Comparison of ENCODE assay signal across 11 cellular contexts in the genomic region with DNA sequence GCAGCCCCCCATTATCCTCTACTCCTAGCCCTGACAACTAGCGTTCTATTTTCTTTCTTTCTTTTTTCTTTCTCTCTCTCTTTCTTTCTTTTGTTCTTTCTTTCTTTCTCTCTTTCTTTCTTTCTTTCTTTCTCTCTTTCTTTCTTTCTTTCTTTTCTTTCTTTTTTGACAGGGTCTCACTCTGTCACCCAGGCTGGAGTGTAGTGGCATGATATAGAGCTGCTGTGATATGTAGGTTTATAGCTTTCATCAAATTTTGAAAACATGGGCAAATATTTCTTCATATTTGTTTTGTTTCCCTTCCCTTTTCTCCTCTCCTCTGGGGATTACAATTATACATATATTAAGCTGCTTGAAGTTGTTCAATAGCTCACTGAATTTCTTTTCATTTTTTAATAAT. TPM values are rescaled to one million over a fixed set of nuclear protein-coding genes. Genes with fewer than 3 reads are reported as not detected.
"Had no signal": no experiment of that assay in that cellular context is flagged by ENCODE, and none has a peak within 500 bp of the region (broad histone marks: within the 10 kb centered on the region; RNA-seq: fewer than 3 reads in every experiment).

No MANE protein-coding gene starts in this region.

- H3K4me1 ChIP-seq: HAP-1 had no signal

- H3K4me1 Mint-ChIP-seq: GM23338, H9 had no signal

- H3K4me3 ChIP-seq: GM23248, GM23338, HAP-1 had no signal

- DNase-seq: GM23248, GOT3, H7, H9, HCEC 1CT, HFFc6 had no signal

- ATAC-seq: GM23338, HCT116 had no signal

- H3K9ac ChIP-seq: GM23248 had no signal

- H2AFZ ChIP-seq: GM23248, GM23338 had no signal

- H3K9me3 Mint-ChIP-seq: GM23338, HFFc6 had no signal

- FAIRE-seq: H1, H54 had no signal

- H3K27ac Mint-ChIP-seq: GM23338, H9, HFFc6 had no signal

- H3K4me2 ChIP-seq: GM23338 had no signal

- H3K9me3 ChIP-seq: HAP-1 had no signal

- H3K4me3 Mint-ChIP-seq: GM23338, H9, HFFc6 had no signal

- H3K27ac ChIP-seq: GM23248 had no signal

- H3K36me3 ChIP-seq: HAP-1 had no signal

RNA-seq across cellular contexts. Expression of a gene that starts 39.1 kb away (rescaled TPM):
- total RNA-seq: HFFc6 had no signal
- polyA plus RNA-seq: GM23248, GM23338, H1 had no signal
